Comparison of ENCODE assay signal across 12 cellular contexts in genomic region chr13:28337196-28338045, GRCh38.
DNase-seq lines count a peak whose midpoint lies in the region; ATAC-seq lines count a peak whose summit lies in the region.
"Had no signal": no experiment of that assay in that cellular context is flagged by ENCODE, and none has a peak within 500 bp of the region (broad histone marks: within the 10 kb centered on the region; RNA-seq: fewer than 3 reads in every experiment).

No MANE protein-coding gene starts in this region.

- H3K4me3 ChIP-seq in ACC112 (ENCODE audit: low read depth, low read length) = no peak overlapping the region
- H3K4me3 ChIP-seq in mesodermal cell (ENCODE audit: extremely low read depth, insufficient read depth, low read length, poor library complexity, severe bottlenecking) = no peak overlapping the region

- H3K27me3 ChIP-seq in ACC112 (ENCODE audit: insufficient read depth, low read length) = no peaks in the 10 kb centered on the region
- H3K27me3 ChIP-seq: BE2C had no signal

- peak; percentile 89 for DNase-seq in HT1080 (ENCODE audit: low read depth)
- DNase-seq in dedifferentiated amniotic fluid mesenchymal stem cell (ENCODE audit: extremely low spot score) = peak; percentile 58
- DNase-seq in COLO668 (lab: John Stamatoyannopoulos, UW; ENCODE audit: unreplicated experiment) = no peak
- DNase-seq in RPMI8226 = no peak
- no peak for DNase-seq in Kasumi-1 (lab: John Stamatoyannopoulos, UW)
- DNase-seq: activated CD4-positive, alpha-beta T cell treated with anti-CD3 and anti-CD28 coated beads, Interleukin-2, amount 50 U/mL, for 4 hours; BE2C; kidney; NCI-H2171 treated with DMSO at 0.1 percent for 48 hours had no signal

- WGBS in mesodermal cell (ENCODE audit: insufficient coverage in 2 of 2), 2 experiments = 93 to 100% methylated on average over 3 to 4 of the region's 4 CpGs

- peak overlapping the region; percentile 8 for H2AFZ ChIP-seq in ACC112 (ENCODE audit: low read length, unreplicated experiment)

- peaks cover 40% of the 10 kb centered on the region for H3K4me1 ChIP-seq in ACC112 (ENCODE audit: control insufficient read depth, insufficient read depth, low read length, unreplicated experiment)
- H3K4me1 ChIP-seq in mesodermal cell (ENCODE audit: control insufficient read depth, insufficient read depth, low read length, poor library complexity, severe bottlenecking) = peaks cover 31% of the 10 kb centered on the region

- H3K79me2 ChIP-seq in ACC112 (ENCODE audit: control insufficient read depth, insufficient read depth, low read length, unreplicated experiment) = no peaks in the 10 kb centered on the region

- no peak for ATAC-seq in HG02840 (IDR thresholded peaks at IDR 0.05; ENCODE audit: low FRiP score, unreplicated experiment)

- no peaks in the 10 kb centered on the region for H3K36me3 ChIP-seq in ACC112 (ENCODE audit: insufficient read depth, low read length)
- H3K36me3 ChIP-seq in mesodermal cell (ENCODE audit: control insufficient read depth, insufficient read depth, low read length) = peaks cover 58% of the 10 kb centered on the region
- H3K36me3 ChIP-seq: BE2C had no signal

- H3K27ac ChIP-seq in ACC112 (ENCODE audit: low read depth, low read length) = peak overlapping the region; percentile 42; the same call in 1 of the 2 replicates
- peak overlapping the region; percentile 10 for H3K27ac ChIP-seq in mesodermal cell (ENCODE audit: low read depth, low read length, severe bottlenecking)

- H3K9me3 ChIP-seq in mesodermal cell (ENCODE audit: control insufficient read depth, low read length) = no peaks in the 10 kb centered on the region
- H3K9me3 ChIP-seq: BE2C had no signal

Comparison
In these comparisons a context has a peak if more than half of its experiments do, and no peak if none do; other contexts are left out.
1. DNase-seq: peak in HT1080 (single experiment) and dedifferentiated amniotic fluid mesenchymal stem cell (single experiment); none in COLO668 (single experiment), RPMI8226 (single experiment) and Kasumi-1 (0 of 2).